ENCODE assay signal across 8 cellular contexts in genomic region chr6:130020106-130020851, GRCh38. TPM values are rescaled to one million over a fixed set of nuclear protein-coding genes. Genes with fewer than 3 reads are reported as not detected.
A peak's percentile ranks its signal among the peaks of the same experiment; 100 is the strongest.
DNase-seq lines count a peak whose midpoint lies in the region; ATAC-seq and TF ChIP-seq lines count a peak whose summit lies in the region.

No MANE protein-coding gene starts in this region.

- no peaks in the 10 kb centered on the region for H3K27me3 ChIP-seq in lower lobe of right lung (ENCODE audit: low read depth)

- H3K9me3 ChIP-seq in lower lobe of right lung = no peaks in the 10 kb centered on the region

- H3K27me3 Mint-ChIP-seq in CD14-positive monocyte (ENCODE audit: low read depth in 3 of 3) = peaks cover 0 to 2% (median 0%) of the 10 kb centered on the region in 3 donors
- H3K27me3 Mint-ChIP-seq in HFFc6 (ENCODE audit: insufficient read depth) = peaks cover 3% of the 10 kb centered on the region; the same call in 1 of the 2 replicates

- TF ChIP-seq CTCF in CD14-positive monocyte (IDR thresholded peaks at IDR 0.05) (no peak), HFFc6 (IDR thresholded peaks at IDR 0.05) (no peak), lower lobe of right lung (IDR thresholded peaks at IDR 0.05) (no peak)

- H3K4me1 ChIP-seq in lower lobe of right lung = peaks cover 5% of the 10 kb centered on the region

- H3K9me3 Mint-ChIP-seq in CD14-positive monocyte (peaks cover 0 to 2% (median 0%) of the 10 kb centered on the region in 7 donors), HFFc6 (no peaks in the 10 kb centered on the region)

- peaks cover 8% of the 10 kb centered on the region for H3K4me1 Mint-ChIP-seq in CD14-positive monocyte
- peaks cover 8% of the 10 kb centered on the region for H3K4me1 Mint-ChIP-seq in HFFc6 (ENCODE audit: low read depth)

- intact Hi-C loops in CD14-positive monocyte (cut with micrococcal nuclease) (loop anchor here (5.0 to 10.0 kb wide), 3 partner anchors 128 to 423 kb away; no protein-coding TSS in a partner anchor), lower lobe of right lung (cut with DNase I) (no loop called here)

- DNase-seq in CD14-positive monocyte (ENCODE audit: low spot score) (no peak), HFFc6 (no peak), dermis blood vessel endothelial cell (peak; percentile 46), lower lobe of right lung (peak; percentile 55)
- DNase-seq in activated CD4-positive, alpha-beta T cell treated with anti-CD3 and anti-CD28 coated beads for 4 hours = peak; percentile 38 to 46
- peak; percentile 7 to 12 for DNase-seq in stimulated activated CD8-positive, alpha-beta memory T cell treated with anti-CD3 and anti-CD28 coated beads, Interleukin-7, amount 100 ng/mL, for 1 hour (ENCODE audit: low read depth in 2 of 2)

- no peaks in the 10 kb centered on the region for H3K36me3 ChIP-seq in lower lobe of right lung

- H3K4me3 Mint-ChIP-seq in CD14-positive monocyte (peak overlapping the region; percentile 90 to 92), HFFc6 (peak overlapping the region; percentile 95)

- H3K27ac Mint-ChIP-seq in CD14-positive monocyte = peak overlapping the region; percentile 76 to 91 (median 87)
- peak overlapping the region; percentile 85 for H3K27ac Mint-ChIP-seq in HFFc6

- H3K36me3 Mint-ChIP-seq in CD14-positive monocyte (peaks cover 20 to 21% of the 10 kb centered on the region in 2 donors), HFFc6 (ENCODE audit: low read depth) (peaks cover 5% of the 10 kb centered on the region; the same call in 1 of the 2 replicates)

- ATAC-seq in lower lobe of right lung (peak; percentile 50 to 55), GM19463 (IDR thresholded peaks at IDR 0.05; ENCODE audit: unreplicated experiment) (no peak), HG03095 (IDR thresholded peaks at IDR 0.05; ENCODE audit: unreplicated experiment) (no peak)

- H3K4me3 ChIP-seq in lower lobe of right lung = peak overlapping the region; percentile 81

- H3K27ac ChIP-seq in lower lobe of right lung = peak overlapping the region; percentile 82

RNA-seq across cellular contexts. Expression of gene L3MBTL3, which starts 1.9 kb away (rescaled TPM):
- 1 to 10 TPM; 2.1 to 3.7 TPM for polyA plus RNA-seq in CD14-positive monocyte
- 1 to 10 TPM; 7.4 to 8.8 (median 8.2) TPM for total RNA-seq in HFFc6 (2021; fragmentation: NEBNext Ultra II Directional; extraction: Animal tissue kit (Norgen Biotek cat#: 25700))
- total RNA-seq in dermis blood vessel endothelial cell (34.7 and 54.7 TPM in 2 replicates), lower lobe of right lung (11.8 TPM)

Comparison
In these comparisons a context has a peak if more than half of its experiments do, and no peak if none do; other contexts are left out.
1. DNase-seq: peak in activated CD4-positive, alpha-beta T cell treated with anti-CD3 and anti-CD28 coated beads for 4 hours (2 of 2), dermis blood vessel endothelial cell (single experiment), lower lobe of right lung (single experiment) and stimulated activated CD8-positive, alpha-beta memory T cell treated with anti-CD3 and anti-CD28 coated beads, Interleukin-7, amount 100 ng/mL, for 1 hour (2 of 2); none in CD14-positive monocyte (single experiment) and HFFc6 (single experiment).
2. ATAC-seq: peak in lower lobe of right lung (2 of 2); none in GM19463 (single experiment) and HG03095 (single experiment).